In genomic region chr11:30091728-30092127, GRCh38 we compare ENCODE assay signal across 19 cellular contexts.
"Had no signal": no experiment of that assay in that cellular context is flagged by ENCODE, and none has a peak within 500 bp of the region (broad histone marks: within the 10 kb centered on the region; RNA-seq: fewer than 3 reads in every experiment).

No MANE protein-coding gene starts in this region.

- H3K27me3 ChIP-seq: esophagus muscularis mucosa, gastroesophageal sphincter, heart left ventricle, spleen, thyroid gland had no signal

- DNase-seq: activated CD4-positive, alpha-beta T cell treated with anti-CD3 and anti-CD28 coated beads for 1 hour; activated gamma-delta T cell treated with Interleukin-2 at 50 U/mL for 16 hours; activated naive CD8-positive, alpha-beta T cell treated with anti-CD3 and anti-CD28 coated beads for 36 hours; activated T-cell treated with anti-CD3 and anti-CD28 coated beads for 4 hours; amniotic stem cell; effector CD4-positive, alpha-beta T cell; heart left ventricle; kidney; left ventricle myocardium superior; nephron progenitor cell; nucleus accumbens; posterior cingulate gyrus; retina; spleen; stimulated activated naive CD4-positive, alpha-beta T cell; thyroid gland; WERI-Rb-1 had no signal

- H3K9me3 ChIP-seq: esophagus muscularis mucosa, gastroesophageal sphincter, spleen, thyroid gland had no signal

- H3K27ac ChIP-seq: esophagus muscularis mucosa, gastroesophageal sphincter, heart left ventricle, spleen, thyroid gland, WERI-Rb-1 had no signal

- ATAC-seq: gastroesophageal sphincter, heart left ventricle, left ventricle myocardium superior had no signal

- H3K4me3 ChIP-seq: esophagus muscularis mucosa, gastroesophageal sphincter, heart left ventricle, spleen, thyroid gland had no signal

- H3K4me1 ChIP-seq: esophagus muscularis mucosa, gastroesophageal sphincter, heart left ventricle, spleen, thyroid gland had no signal

- H3K36me3 ChIP-seq: esophagus muscularis mucosa, gastroesophageal sphincter, heart left ventricle, spleen, thyroid gland, WERI-Rb-1 had no signal
